ENCODE assay signal across 1 cellular context in genomic region chr11:9930562-9931331, GRCh38.
TF ChIP-seq lines count a peak whose summit lies in the region.
"Not testable (repeated sequence)": the region's sequence is repeated elsewhere in the genome, so short reads cannot be mapped to it uniquely, and the experiment has no call there.

No MANE protein-coding gene starts in this region.

TF ChIP-seq in HepG2, 621 proteins besides CTCF, POLR2A, EP300 and RAD21 (continued from another document and continues in another):
- TF ChIP-seq THRA (CRISPR knock-in tag; IDR thresholded peaks at IDR 0.05; ENCODE audit: borderline replicate concordance) (0 out of 2 replicates have a peak, but pooled peaks have one; percentile 16), NCOA2 (CRISPR knock-in tag; IDR thresholded peaks at IDR 0.05) (peak; percentile 70), ZNF501 (CRISPR knock-in tag; IDR thresholded peaks at IDR 0.05) (peak; percentile 83), ZNF839 (CRISPR knock-in tag; IDR thresholded peaks at IDR 0.05; ENCODE audit: borderline replicate concordance) (peak; percentile 50; the same call in 1 of the 2 replicates), MAFF (IDR thresholded peaks at IDR 0.05; ENCODE audit: low read depth, low read length) (0 out of 2 replicates have a peak, but pooled peaks have one; percentile 10), DMAP1 (CRISPR knock-in tag; IDR thresholded peaks at IDR 0.05) (peak; percentile 74), NONO (CRISPR knock-in tag; conservative IDR thresholded peaks at IDR 0.05) (peak; percentile 89), NFKB2 (CRISPR knock-in tag; IDR thresholded peaks at IDR 0.05; ENCODE audit: borderline replicate concordance) (peak; percentile 58; the same call in 1 of the 2 replicates), TP53 (CRISPR knock-in tag; conservative IDR thresholded peaks at IDR 0.05) (0 out of 2 replicates have a peak, but pooled peaks have one; percentile 74), KDM5B (CRISPR knock-in tag; IDR thresholded peaks at IDR 0.05; ENCODE audit: borderline replicate concordance) (peak; percentile 61; the same call in 1 of the 2 replicates), ZNF709 (CRISPR knock-in tag; IDR thresholded peaks at IDR 0.05) (peak; percentile 74), SALL1 (CRISPR knock-in tag; IDR thresholded peaks at IDR 0.05) (peak; percentile 96), SNAPC2 (CRISPR knock-in tag; IDR thresholded peaks at IDR 0.05) (0 out of 2 replicates have a peak, but pooled peaks have one; percentile 26), ZNF572 (CRISPR knock-in tag; IDR thresholded peaks at IDR 0.05) (peak; percentile 75; the same call in 1 of the 2 replicates), ZSCAN25 (CRISPR knock-in tag; IDR thresholded peaks at IDR 0.05) (peak; percentile 67; the same call in 1 of the 2 replicates), ZNF264 (CRISPR knock-in tag; IDR thresholded peaks at IDR 0.05) (0 out of 2 replicates have a peak, but pooled peaks have one; percentile 55), NRL (CRISPR knock-in tag; IDR thresholded peaks at IDR 0.05; ENCODE audit: borderline replicate concordance) (peak; percentile 91), ISL2 (CRISPR knock-in tag; IDR thresholded peaks at IDR 0.05) (peak; percentile 79), RFXAP (CRISPR knock-in tag; IDR thresholded peaks at IDR 0.05; ENCODE audit: borderline replicate concordance) (0 out of 2 replicates have a peak, but pooled peaks have one; percentile 51), HNF4G (IDR thresholded peaks at IDR 0.05; ENCODE audit: borderline replicate concordance, low read depth, low read length) (peak; percentile 53; the same call in 1 of the 2 replicates), TCF7 (IDR thresholded peaks at IDR 0.05; ENCODE audit: low read depth) (0 out of 2 replicates have a peak, but pooled peaks have one; percentile 38), ZNF609 (CRISPR knock-in tag; IDR thresholded peaks at IDR 0.05; ENCODE audit: borderline replicate concordance) (peak; percentile 64; the same call in 1 of the 2 replicates), SP4 (CRISPR knock-in tag; IDR thresholded peaks at IDR 0.05) (peak; percentile 73; the same call in 1 of the 2 replicates), ZNF136 (CRISPR knock-in tag; IDR thresholded peaks at IDR 0.05; ENCODE audit: low read depth) (peak; percentile 90; the same call in 1 of the 2 replicates), NCOR1 (IDR thresholded peaks at IDR 0.05; ENCODE audit: borderline replicate concordance, low read length) (peak; percentile 52; the same call in 1 of the 2 replicates), BORCS8-MEF2B (CRISPR knock-in tag; IDR thresholded peaks at IDR 0.05) (peak; percentile 22; the same call in 1 of the 2 replicates), FOXP1 (CRISPR knock-in tag; IDR thresholded peaks at IDR 0.05) (peak; percentile 72; the same call in 1 of the 2 replicates)
- TF ChIP-seq, protein P1, sequence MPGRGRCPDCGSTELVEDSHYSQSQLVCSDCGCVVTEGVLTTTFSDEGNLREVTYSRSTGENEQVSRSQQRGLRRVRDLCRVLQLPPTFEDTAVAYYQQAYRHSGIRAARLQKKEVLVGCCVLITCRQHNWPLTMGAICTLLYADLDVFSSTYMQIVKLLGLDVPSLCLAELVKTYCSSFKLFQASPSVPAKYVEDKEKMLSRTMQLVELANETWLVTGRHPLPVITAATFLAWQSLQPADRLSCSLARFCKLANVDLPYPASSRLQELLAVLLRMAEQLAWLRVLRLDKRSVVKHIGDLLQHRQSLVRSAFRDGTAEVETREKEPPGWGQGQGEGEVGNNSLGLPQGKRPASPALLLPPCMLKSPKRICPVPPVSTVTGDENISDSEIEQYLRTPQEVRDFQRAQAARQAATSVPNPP (CRISPR knock-in tag; IDR thresholded peaks at IDR 0.05): peak; percentile 73; the same call in 1 of the 2 replicates
- TF ChIP-seq, protein P2, sequence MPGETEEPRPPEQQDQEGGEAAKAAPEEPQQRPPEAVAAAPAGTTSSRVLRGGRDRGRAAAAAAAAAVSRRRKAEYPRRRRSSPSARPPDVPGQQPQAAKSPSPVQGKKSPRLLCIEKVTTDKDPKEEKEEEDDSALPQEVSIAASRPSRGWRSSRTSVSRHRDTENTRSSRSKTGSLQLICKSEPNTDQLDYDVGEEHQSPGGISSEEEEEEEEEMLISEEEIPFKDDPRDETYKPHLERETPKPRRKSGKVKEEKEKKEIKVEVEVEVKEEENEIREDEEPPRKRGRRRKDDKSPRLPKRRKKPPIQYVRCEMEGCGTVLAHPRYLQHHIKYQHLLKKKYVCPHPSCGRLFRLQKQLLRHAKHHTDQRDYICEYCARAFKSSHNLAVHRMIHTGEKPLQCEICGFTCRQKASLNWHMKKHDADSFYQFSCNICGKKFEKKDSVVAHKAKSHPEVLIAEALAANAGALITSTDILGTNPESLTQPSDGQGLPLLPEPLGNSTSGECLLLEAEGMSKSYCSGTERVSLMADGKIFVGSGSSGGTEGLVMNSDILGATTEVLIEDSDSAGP (CRISPR knock-in tag; IDR thresholded peaks at IDR 0.05; ENCODE audit: borderline replicate concordance): peak; percentile 82; the same call in 1 of the 2 replicates
- TF ChIP-seq NONO (IDR thresholded peaks at IDR 0.05); HNF4G (CRISPR knock-in tag; IDR thresholded peaks at IDR 0.05; ENCODE audit: borderline replicate concordance, low read depth); FOXP1 (IDR thresholded peaks at IDR 0.05): not testable (repeated sequence)
- TF ChIP-seq, protein P3, sequence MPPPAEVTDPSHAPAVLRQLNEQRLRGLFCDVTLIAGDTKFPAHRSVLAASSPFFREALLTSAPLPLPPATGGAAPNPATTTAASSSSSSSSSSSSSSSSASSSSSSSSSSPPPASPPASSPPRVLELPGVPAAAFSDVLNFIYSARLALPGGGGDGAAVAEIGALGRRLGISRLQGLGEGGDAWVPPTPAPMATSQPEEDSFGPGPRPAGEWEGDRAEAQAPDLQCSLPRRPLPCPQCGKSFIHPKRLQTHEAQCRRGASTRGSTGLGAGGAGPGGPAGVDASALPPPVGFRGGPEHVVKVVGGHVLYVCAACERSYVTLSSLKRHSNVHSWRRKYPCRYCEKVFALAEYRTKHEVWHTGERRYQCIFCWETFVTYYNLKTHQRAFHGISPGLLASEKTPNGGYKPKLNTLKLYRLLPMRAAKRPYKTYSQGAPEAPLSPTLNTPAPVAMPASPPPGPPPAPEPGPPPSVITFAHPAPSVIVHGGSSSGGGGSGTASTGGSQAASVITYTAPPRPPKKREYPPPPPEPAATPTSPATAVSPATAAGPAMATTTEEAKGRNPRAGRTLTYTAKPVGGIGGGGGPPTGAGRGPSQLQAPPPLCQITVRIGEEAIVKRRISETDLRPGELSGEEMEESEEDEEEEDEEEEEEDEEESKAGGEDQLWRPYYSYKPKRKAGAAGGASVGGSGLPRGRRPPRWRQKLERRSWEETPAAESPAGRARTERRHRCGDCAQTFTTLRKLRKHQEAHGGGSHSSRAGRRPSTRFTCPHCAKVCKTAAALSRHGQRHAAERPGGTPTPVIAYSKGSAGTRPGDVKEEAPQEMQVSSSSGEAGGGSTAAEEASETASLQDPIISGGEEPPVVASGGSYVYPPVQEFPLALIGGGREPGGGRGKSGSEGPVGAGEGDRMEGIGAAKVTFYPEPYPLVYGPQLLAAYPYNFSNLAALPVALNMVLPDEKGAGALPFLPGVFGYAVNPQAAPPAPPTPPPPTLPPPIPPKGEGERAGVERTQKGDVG (CRISPR knock-in tag; IDR thresholded peaks at IDR 0.05; ENCODE audit: borderline replicate concordance): 0 out of 2 replicates have a peak, but pooled peaks have one; percentile 81
- TF ChIP-seq, protein P4, sequence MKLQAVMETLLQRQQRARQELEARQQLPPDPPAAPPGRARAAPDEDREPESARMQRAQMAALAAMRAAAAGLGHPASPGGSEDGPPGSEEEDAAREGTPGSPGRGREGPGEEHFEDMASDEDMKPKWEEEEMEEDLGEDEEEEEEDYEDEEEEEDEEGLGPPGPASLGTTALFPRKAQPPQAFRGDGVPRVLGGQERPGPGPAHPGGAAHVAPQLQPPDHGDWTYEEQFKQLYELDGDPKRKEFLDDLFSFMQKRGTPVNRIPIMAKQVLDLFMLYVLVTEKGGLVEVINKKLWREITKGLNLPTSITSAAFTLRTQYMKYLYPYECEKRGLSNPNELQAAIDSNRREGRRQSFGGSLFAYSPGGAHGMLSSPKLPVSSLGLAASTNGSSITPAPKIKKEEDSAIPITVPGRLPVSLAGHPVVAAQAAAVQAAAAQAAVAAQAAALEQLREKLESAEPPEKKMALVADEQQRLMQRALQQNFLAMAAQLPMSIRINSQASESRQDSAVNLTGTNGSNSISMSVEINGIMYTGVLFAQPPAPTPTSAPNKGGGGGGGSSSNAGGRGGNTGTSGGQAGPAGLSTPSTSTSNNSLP (IDR thresholded peaks at IDR 0.05; ENCODE audit: low read depth, low read length): peak; percentile 58; the same call in 1 of the 2 replicates
- TF ChIP-seq, protein P5, sequence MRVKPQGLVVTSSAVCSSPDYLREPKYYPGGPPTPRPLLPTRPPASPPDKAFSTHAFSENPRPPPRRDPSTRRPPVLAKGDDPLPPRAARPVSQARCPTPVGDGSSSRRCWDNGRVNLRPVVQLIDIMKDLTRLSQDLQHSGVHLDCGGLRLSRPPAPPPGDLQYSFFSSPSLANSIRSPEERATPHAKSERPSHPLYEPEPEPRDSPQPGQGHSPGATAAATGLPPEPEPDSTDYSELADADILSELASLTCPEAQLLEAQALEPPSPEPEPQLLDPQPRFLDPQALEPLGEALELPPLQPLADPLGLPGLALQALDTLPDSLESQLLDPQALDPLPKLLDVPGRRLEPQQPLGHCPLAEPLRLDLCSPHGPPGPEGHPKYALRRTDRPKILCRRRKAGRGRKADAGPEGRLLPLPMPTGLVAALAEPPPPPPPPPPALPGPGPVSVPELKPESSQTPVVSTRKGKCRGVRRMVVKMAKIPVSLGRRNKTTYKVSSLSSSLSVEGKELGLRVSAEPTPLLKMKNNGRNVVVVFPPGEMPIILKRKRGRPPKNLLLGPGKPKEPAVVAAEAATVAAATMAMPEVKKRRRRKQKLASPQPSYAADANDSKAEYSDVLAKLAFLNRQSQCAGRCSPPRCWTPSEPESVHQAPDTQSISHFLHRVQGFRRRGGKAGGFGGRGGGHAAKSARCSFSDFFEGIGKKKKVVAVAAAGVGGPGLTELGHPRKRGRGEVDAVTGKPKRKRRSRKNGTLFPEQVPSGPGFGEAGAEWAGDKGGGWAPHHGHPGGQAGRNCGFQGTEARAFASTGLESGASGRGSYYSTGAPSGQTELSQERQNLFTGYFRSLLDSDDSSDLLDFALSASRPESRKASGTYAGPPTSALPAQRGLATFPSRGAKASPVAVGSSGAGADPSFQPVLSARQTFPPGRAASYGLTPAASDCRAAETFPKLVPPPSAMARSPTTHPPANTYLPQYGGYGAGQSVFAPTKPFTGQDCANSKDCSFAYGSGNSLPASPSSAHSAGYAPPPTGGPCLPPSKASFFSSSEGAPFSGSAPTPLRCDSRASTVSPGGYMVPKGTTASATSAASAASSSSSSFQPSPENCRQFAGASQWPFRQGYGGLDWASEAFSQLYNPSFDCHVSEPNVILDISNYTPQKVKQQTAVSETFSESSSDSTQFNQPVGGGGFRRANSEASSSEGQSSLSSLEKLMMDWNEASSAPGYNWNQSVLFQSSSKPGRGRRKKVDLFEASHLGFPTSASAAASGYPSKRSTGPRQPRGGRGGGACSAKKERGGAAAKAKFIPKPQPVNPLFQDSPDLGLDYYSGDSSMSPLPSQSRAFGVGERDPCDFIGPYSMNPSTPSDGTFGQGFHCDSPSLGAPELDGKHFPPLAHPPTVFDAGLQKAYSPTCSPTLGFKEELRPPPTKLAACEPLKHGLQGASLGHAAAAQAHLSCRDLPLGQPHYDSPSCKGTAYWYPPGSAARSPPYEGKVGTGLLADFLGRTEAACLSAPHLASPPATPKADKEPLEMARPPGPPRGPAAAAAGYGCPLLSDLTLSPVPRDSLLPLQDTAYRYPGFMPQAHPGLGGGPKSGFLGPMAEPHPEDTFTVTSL (CRISPR knock-in tag; IDR thresholded peaks at IDR 0.05; ENCODE audit: borderline replicate concordance): peak; percentile 84
